1 cellular context compared by ENCODE assay signal in the genomic region with DNA sequence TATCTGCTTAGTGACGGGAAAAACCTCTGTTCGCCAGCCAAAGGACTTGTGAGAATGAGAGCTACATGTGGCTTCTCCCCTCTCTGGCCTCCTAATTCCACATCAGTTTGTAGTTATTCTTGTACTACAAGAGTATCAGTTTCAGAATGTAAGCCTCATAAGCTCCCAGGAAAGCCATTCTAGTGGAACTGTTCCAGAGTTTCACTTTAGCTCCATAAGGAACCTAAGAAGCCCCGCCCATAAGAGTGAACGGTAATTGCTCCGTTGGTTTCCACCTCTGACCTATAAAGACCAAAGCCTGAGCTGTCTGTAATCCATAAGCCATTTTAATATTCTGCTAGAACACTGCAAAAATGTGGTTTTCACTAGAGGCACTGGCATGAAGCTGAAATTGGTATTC.
TF ChIP-seq lines count a peak whose summit lies in the region.

No MANE protein-coding gene starts in this region.

TF ChIP-seq in HCT116, 20 proteins besides CTCF, POLR2A, EP300 and RAD21 (continued from another document):
- TF ChIP-seq FOSL1 (IDR thresholded peaks at IDR 0.05; ENCODE audit: low read depth) (no peak), CBX3 (IDR thresholded peaks at IDR 0.05; ENCODE audit: low read depth) (no peak)
TF ChIP-seq in HCT116: peak in this region for 0.
